In genomic region chr5:127040779-127041520, GRCh38 we compare ENCODE assay signal across 9 cellular contexts. TPM values are rescaled to one million over a fixed set of nuclear protein-coding genes. Genes with fewer than 3 reads are reported as not detected.
A peak's percentile ranks its signal among the peaks of the same experiment; 100 is the strongest.
DNase-seq lines count a peak whose midpoint lies in the region; ATAC-seq and TF ChIP-seq lines count a peak whose summit lies in the region.
"Had no signal": no experiment of that assay in that cellular context is flagged by ENCODE, and none has a peak within 500 bp of the region (broad histone marks: within the 10 kb centered on the region; RNA-seq: fewer than 3 reads in every experiment).

No MANE protein-coding gene starts in this region.

- intact Hi-C loops in left ventricle myocardium inferior (cut with micrococcal nuclease): loop anchor here (10.0 kb wide), 1 partner anchor 206 kb away; no protein-coding TSS in a partner anchor
- intact Hi-C loops in tibial artery (cut with DNase I; ENCODE audit: low total_unique reads): no loop called here

- H3K4me1 ChIP-seq in left ventricle myocardium inferior (peaks cover 43% of the 10 kb centered on the region), tibial artery (peaks cover 0 to 16% (median 11%) of the 10 kb centered on the region in 4 donors)

- peak; percentile 34 for DNase-seq in DMS 273 (lab: John Stamatoyannopoulos, UW; ENCODE audit: unreplicated experiment)
- no peak for DNase-seq in DMS 273 treated with DMSO at 0.1 percent for 48 hours (lab: John Stamatoyannopoulos, UW)
- DNase-seq in SW480 (ENCODE audit: low spot score): peak; percentile 64
- no peak for DNase-seq in left ventricle myocardium inferior
- peak in 1 of 2 donors; percentile 40 for DNase-seq in tibial artery
- DNase-seq in effector CD8-positive, alpha-beta T cell (lab: John Stamatoyannopoulos, UW): no peak
- no peak for DNase-seq in NCI-H146 (lab: John Stamatoyannopoulos, UW)
- DNase-seq: trophoblast cell had no signal

- TF ChIP-seq CTCF in left ventricle myocardium inferior (IDR thresholded peaks at IDR 0.05; ENCODE audit: borderline replicate concordance) (no peak), tibial artery (IDR thresholded peaks at IDR 0.05) (no peak)

- H3K27ac ChIP-seq in left ventricle myocardium inferior (replicated peaks) (peak overlapping the region; percentile 75), tibial artery (peak overlapping the region; percentile 51 to 72)

- no peak for ATAC-seq in HG02970 (IDR thresholded peaks at IDR 0.05; ENCODE audit: low FRiP score, unreplicated experiment)

- no peaks in the 10 kb centered on the region for H3K27me3 ChIP-seq in left ventricle myocardium inferior (ENCODE audit: low read depth)
- no peaks in the 10 kb centered on the region for H3K27me3 ChIP-seq in tibial artery

- H3K4me3 ChIP-seq in left ventricle myocardium inferior (peak overlapping the region; percentile 25), tibial artery (no peak overlapping the region)

- H3K36me3 ChIP-seq in left ventricle myocardium inferior (no peaks in the 10 kb centered on the region), tibial artery (no peaks in the 10 kb centered on the region)

- H3K9me3 ChIP-seq in left ventricle myocardium inferior (replicated peaks) (no peaks in the 10 kb centered on the region), tibial artery (no peaks in the 10 kb centered on the region)

RNA-seq across cellular contexts. Expression of gene MARCHF3, which starts 10.6 kb away (rescaled TPM):
- 35.7 TPM for total RNA-seq in left ventricle myocardium inferior

RNA-seq across cellular contexts. Expression of gene C5orf63, which starts 32.4 kb away (rescaled TPM):
- total RNA-seq in left ventricle myocardium inferior: 10.3 TPM

Comparison
In these comparisons a context has a peak if more than half of its experiments do, and no peak if none do; other contexts are left out.
1. DNase-seq: peak in DMS 273 (single experiment) and SW480 (single experiment); none in DMS 273 treated with DMSO at 0.1 percent for 48 hours (single experiment), left ventricle myocardium inferior (single experiment), effector CD8-positive, alpha-beta T cell (single experiment) and NCI-H146 (single experiment).